Comparison of ENCODE assay signal across 16 cellular contexts in genomic region chr2:86625096-86625495, GRCh38. TPM values are rescaled to one million over a fixed set of nuclear protein-coding genes. Genes with fewer than 3 reads are reported as not detected.
A peak's percentile ranks its signal among the peaks of the same experiment; 100 is the strongest.
DNase-seq lines count a peak whose midpoint lies in the region; ATAC-seq, FAIRE-seq and TF ChIP-seq lines count a peak whose summit lies in the region.
"Had no signal": no experiment of that assay in that cellular context is flagged by ENCODE, and none has a peak within 500 bp of the region (broad histone marks: within the 10 kb centered on the region; RNA-seq: fewer than 3 reads in every experiment).

No MANE protein-coding gene starts in this region.

- H3K9me3 ChIP-seq in breast epithelium: no peaks in the 10 kb centered on the region
- no peaks in the 10 kb centered on the region for H3K9me3 ChIP-seq in astrocyte (ENCODE audit: insufficient read depth, low read depth, low read length)
- H3K9me3 ChIP-seq in naive thymus-derived CD4-positive, alpha-beta T cell (ENCODE audit: control insufficient read depth in 2 of 3, low read length in 3 of 3): no peaks in the 10 kb centered on the region
- no peaks in the 10 kb centered on the region for H3K9me3 ChIP-seq in left ventricle myocardium inferior (replicated peaks)
- H3K9me3 ChIP-seq: gastrocnemius medialis, HAP-1 had no signal

- H3K27ac Mint-ChIP-seq in MCF 10A (ENCODE audit: low read depth, unreplicated experiment) (peak overlapping the region; percentile 98), astrocyte (ENCODE audit: unreplicated experiment) (no peak overlapping the region), type B pancreatic cell (peak overlapping the region; percentile 12)
- peak overlapping the region in 8 of 9 donors; percentile 6 to 83 (median 54) for H3K27ac Mint-ChIP-seq in naive thymus-derived CD4-positive, alpha-beta T cell
- H3K27ac Mint-ChIP-seq: endodermal cell had no signal

- DNase-seq in MCF 10A (ENCODE audit: unreplicated experiment) (no peak), breast epithelium (ENCODE audit: low spot score in 2 of 2) (no peak), astrocyte (ENCODE audit: low read depth) (no peak), type B pancreatic cell (ENCODE audit: extremely low spot score, unreplicated experiment) (no peak), left ventricle myocardium inferior (no peak), LoVo (ENCODE audit: low spot score) (no peak)
- no peak for DNase-seq in naive thymus-derived CD4-positive, alpha-beta T cell
- DNase-seq: activated CD4-positive, alpha-beta T cell treated with anti-CD3 and anti-CD28 coated beads for 48 hours; brain microvascular endothelial cell; endodermal cell; gastrocnemius medialis; NCI-H1436 treated with DMSO at 0.1 percent for 48 hours; stimulated activated naive CD4-positive, alpha-beta T cell had no signal

- H4K20me1 ChIP-seq in astrocyte (ENCODE audit: insufficient read depth, low read length): peaks cover 3% of the 10 kb centered on the region

- H3K27ac ChIP-seq in breast epithelium (peak overlapping the region in 1 of 2 donors; percentile 42), astrocyte (ENCODE audit: low read depth, low read length) (no peak overlapping the region), left ventricle myocardium inferior (replicated peaks) (no peak overlapping the region)
- H3K27ac ChIP-seq in naive thymus-derived CD4-positive, alpha-beta T cell (ENCODE audit: low read depth, low read length): no peak overlapping the region
- H3K27ac ChIP-seq: brain microvascular endothelial cell had no signal

- H3K4me3 Mint-ChIP-seq in MCF 10A (ENCODE audit: unreplicated experiment): no peak overlapping the region
- H3K4me3 Mint-ChIP-seq in astrocyte (ENCODE audit: unreplicated experiment): peak overlapping the region; percentile 71
- H3K4me3 Mint-ChIP-seq in naive thymus-derived CD4-positive, alpha-beta T cell: peak overlapping the region in 5 of 10 donors; percentile 35 to 60 (median 47)
- peak overlapping the region; percentile 32 for H3K4me3 Mint-ChIP-seq in type B pancreatic cell
- H3K4me3 Mint-ChIP-seq: endodermal cell had no signal

- peaks cover 10% of the 10 kb centered on the region for H3K36me3 Mint-ChIP-seq in MCF 10A (ENCODE audit: insufficient read depth, unreplicated experiment)
- H3K36me3 Mint-ChIP-seq in astrocyte (ENCODE audit: low read depth, unreplicated experiment): no peaks in the 10 kb centered on the region
- peaks cover 0 to 4% (median 0%) of the 10 kb centered on the region in 5 donors for H3K36me3 Mint-ChIP-seq in naive thymus-derived CD4-positive, alpha-beta T cell
- no peaks in the 10 kb centered on the region for H3K36me3 Mint-ChIP-seq in type B pancreatic cell

- H3K36me3 ChIP-seq in breast epithelium: no peaks in the 10 kb centered on the region
- no peaks in the 10 kb centered on the region for H3K36me3 ChIP-seq in astrocyte (ENCODE audit: insufficient read depth, low read length)
- H3K36me3 ChIP-seq in naive thymus-derived CD4-positive, alpha-beta T cell (ENCODE audit: control insufficient read depth in 2 of 3, insufficient read depth in 3 of 3, low read length in 3 of 3): no peaks in the 10 kb centered on the region
- H3K36me3 ChIP-seq in left ventricle myocardium inferior: peaks cover 3% of the 10 kb centered on the region
- H3K36me3 ChIP-seq: brain microvascular endothelial cell, HAP-1 had no signal

- H3K9me3 Mint-ChIP-seq in MCF 10A (ENCODE audit: unreplicated experiment): no peaks in the 10 kb centered on the region
- no peaks in the 10 kb centered on the region for H3K9me3 Mint-ChIP-seq in astrocyte (ENCODE audit: unreplicated experiment)
- H3K9me3 Mint-ChIP-seq in naive thymus-derived CD4-positive, alpha-beta T cell: peaks cover 0 to 2% (median 0%) of the 10 kb centered on the region in 11 donors
- no peaks in the 10 kb centered on the region for H3K9me3 Mint-ChIP-seq in type B pancreatic cell
- H3K9me3 Mint-ChIP-seq: endodermal cell had no signal

- H3K4me3 ChIP-seq in breast epithelium (no peak overlapping the region), astrocyte (ENCODE audit: insufficient read depth, low read depth, low read length) (no peak overlapping the region), left ventricle myocardium inferior (no peak overlapping the region)
- no peak overlapping the region for H3K4me3 ChIP-seq in naive thymus-derived CD4-positive, alpha-beta T cell (ENCODE audit: low read length)
- H3K4me3 ChIP-seq: gastrocnemius medialis, HAP-1 had no signal

- H3K4me1 Mint-ChIP-seq in MCF 10A (ENCODE audit: insufficient read depth, unreplicated experiment): peaks cover 4% of the 10 kb centered on the region
- H3K4me1 Mint-ChIP-seq in astrocyte (ENCODE audit: low read depth, unreplicated experiment): peaks cover 20% of the 10 kb centered on the region
- peaks cover 11 to 30% (median 24%) of the 10 kb centered on the region in 7 donors for H3K4me1 Mint-ChIP-seq in naive thymus-derived CD4-positive, alpha-beta T cell
- H3K4me1 Mint-ChIP-seq in type B pancreatic cell (ENCODE audit: unreplicated experiment): peaks cover 14% of the 10 kb centered on the region

- no peak for FAIRE-seq in astrocyte (lab: Jason Lieb, UNC)
- FAIRE-seq: keratinocyte had no signal

- peaks cover 29% of the 10 kb centered on the region for H3K79me2 ChIP-seq in astrocyte (ENCODE audit: insufficient read depth, low read length)

- H3K27me3 Mint-ChIP-seq in MCF 10A (ENCODE audit: insufficient read depth, unreplicated experiment): no peaks in the 10 kb centered on the region
- no peaks in the 10 kb centered on the region for H3K27me3 Mint-ChIP-seq in astrocyte (ENCODE audit: low read depth, unreplicated experiment)
- peaks cover 0 to 41% (median 0%) of the 10 kb centered on the region in 5 donors for H3K27me3 Mint-ChIP-seq in naive thymus-derived CD4-positive, alpha-beta T cell
- no peaks in the 10 kb centered on the region for H3K27me3 Mint-ChIP-seq in type B pancreatic cell

- no peak for TF ChIP-seq CTCF in MCF 10A (IDR thresholded peaks at IDR 0.05; ENCODE audit: unreplicated experiment)
- no peak for TF ChIP-seq CTCF in breast epithelium (IDR thresholded peaks at IDR 0.05)
- no peak for TF ChIP-seq CTCF in astrocyte (IDR thresholded peaks at IDR 0.05; ENCODE audit: insufficient read depth, low read depth, low read length)
- no peak for TF ChIP-seq CTCF in type B pancreatic cell (conservative IDR thresholded peaks at IDR 0.05)
- no peak for TF ChIP-seq CTCF in left ventricle myocardium inferior (IDR thresholded peaks at IDR 0.05; ENCODE audit: borderline replicate concordance)

- intact Hi-C loops in MCF 10A (cut with micrococcal nuclease): loop anchor here (10.0 kb wide), 1 partner anchor 400 kb away; no protein-coding TSS in a partner anchor
- intact Hi-C loops in breast epithelium (cut with DNase I; ENCODE audit: low total_unique reads): no loop called here
- intact Hi-C loops in naive thymus-derived CD4-positive, alpha-beta T cell (cut with micrococcal nuclease): no loop called here
- intact Hi-C loops in left ventricle myocardium inferior (cut with micrococcal nuclease): no loop called here

- no peak for TF ChIP-seq POLR2A in breast epithelium (IDR thresholded peaks at IDR 0.05)

- H2AFZ ChIP-seq in astrocyte (ENCODE audit: low read depth, low read length): no peak overlapping the region

- no peak overlapping the region for H3K4me2 ChIP-seq in astrocyte (ENCODE audit: low read length)

- no peak for ATAC-seq in naive thymus-derived CD4-positive, alpha-beta T cell
- no peak for ATAC-seq in GM18861 (IDR thresholded peaks at IDR 0.05; ENCODE audit: unreplicated experiment)
- ATAC-seq: gastrocnemius medialis had no signal

- BruUV-seq in MCF 10A (replicated peaks; lab: Mats Ljungman, UMichigan): no TSS peak

- H3K9ac ChIP-seq in astrocyte (ENCODE audit: low read length): no peak overlapping the region

- H3K27me3 ChIP-seq in breast epithelium (no peaks in the 10 kb centered on the region), astrocyte (ENCODE audit: insufficient read depth, low read length) (no peaks in the 10 kb centered on the region), left ventricle myocardium inferior (ENCODE audit: low read depth) (no peaks in the 10 kb centered on the region)
- H3K27me3 ChIP-seq in naive thymus-derived CD4-positive, alpha-beta T cell (ENCODE audit: control insufficient read depth in 2 of 2, insufficient read depth in 2 of 2, low read length in 2 of 2): no peaks in the 10 kb centered on the region
- H3K27me3 ChIP-seq: brain microvascular endothelial cell, gastrocnemius medialis had no signal

- peaks cover 0 to 4% of the 10 kb centered on the region in 2 donors for H3K4me1 ChIP-seq in breast epithelium
- H3K4me1 ChIP-seq in astrocyte (ENCODE audit: insufficient read depth, low read length): no peaks in the 10 kb centered on the region
- H3K4me1 ChIP-seq in naive thymus-derived CD4-positive, alpha-beta T cell (ENCODE audit: control insufficient read depth in 2 of 2, insufficient read depth in 2 of 2, low read length in 2 of 2): peaks cover 11 to 17% of the 10 kb centered on the region in 2 donors
- H3K4me1 ChIP-seq in left ventricle myocardium inferior: peaks cover 35% of the 10 kb centered on the region

- CTCF ChIA-PET in MCF 10A (lab: Yijun Ruan, JAX): no interaction called here
- CTCF ChIA-PET in naive thymus-derived CD4-positive, alpha-beta T cell (lab: Charles Lee): no interaction called here

- POLR2A ChIA-PET in MCF 10A (lab: Yijun Ruan, JAX): no interaction called here
- POLR2A ChIA-PET in naive thymus-derived CD4-positive, alpha-beta T cell (lab: Charles Lee): interaction anchor here (0.6 kb wide), 1 partner anchor 42 kb away, joined by 6 read pairs; no protein-coding TSS in a partner anchor

RNA-seq across cellular contexts. Expression of gene RNF103, which starts 1.4 kb away (rescaled TPM):
- 12.4 and 18.4 TPM in 2 replicates for total RNA-seq in MCF 10A (2022)
- 10 to 100 TPM; 35.4 to 60.3 (median 37.4) TPM for total RNA-seq in breast epithelium
- total RNA-seq in astrocyte: 21.4 and 21.5 TPM in 2 replicates
- total RNA-seq in naive thymus-derived CD4-positive, alpha-beta T cell: 10 to 100 TPM; 15.6 to 71.2 (median 37.8) TPM
- 1 to 10 TPM; 2.3 to 2.8 TPM for polyA plus RNA-seq in naive thymus-derived CD4-positive, alpha-beta T cell
- total RNA-seq in type B pancreatic cell (ENCODE audit: low replicate concordance): 21.2 and 26.1 TPM in 2 replicates
- 40.1 TPM for total RNA-seq in left ventricle myocardium inferior
